1 cellular context compared by ENCODE assay signal in the genomic region with DNA sequence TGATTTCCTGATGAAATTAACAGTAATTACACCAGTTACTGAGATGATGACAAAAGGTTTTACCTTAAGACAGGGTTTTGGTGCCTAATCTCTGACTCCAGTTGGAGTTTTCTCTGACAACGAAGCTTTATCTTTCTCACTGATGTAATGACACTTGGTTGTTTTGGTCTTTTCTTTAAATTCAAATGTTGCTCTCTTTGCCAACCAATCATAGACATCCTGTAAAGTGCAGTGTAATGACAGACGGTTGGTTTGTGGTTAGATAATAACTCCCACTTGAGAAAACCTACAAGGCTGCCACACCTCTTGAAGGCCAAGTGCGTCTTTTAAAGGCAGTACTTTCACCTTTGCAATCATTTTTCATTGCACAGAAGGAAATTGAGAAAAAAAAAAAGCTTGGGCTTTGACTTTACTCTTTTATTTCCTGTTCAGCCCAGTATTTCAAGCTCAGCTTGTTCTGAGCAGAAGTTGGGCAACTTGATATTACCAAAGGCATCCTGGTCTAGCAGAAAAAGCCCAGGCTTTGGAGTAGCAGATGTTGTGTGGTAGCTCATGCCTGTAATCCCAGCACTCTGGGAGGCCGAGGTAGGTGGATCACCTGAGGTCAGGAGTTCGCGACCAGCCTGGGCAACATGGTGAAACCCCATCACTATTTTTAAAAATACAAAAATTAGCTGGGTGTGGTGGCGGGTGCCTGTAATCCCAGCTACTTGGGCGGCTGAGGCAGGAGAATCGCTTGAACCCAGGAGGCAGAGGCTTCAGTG.
TF ChIP-seq lines count a peak whose summit lies in the region.

No MANE protein-coding gene starts in this region.

TF ChIP-seq in K562, 482 proteins besides CTCF, POLR2A, EP300 and RAD21 (continued from another document and continues in another):
- TF ChIP-seq, protein P1, sequence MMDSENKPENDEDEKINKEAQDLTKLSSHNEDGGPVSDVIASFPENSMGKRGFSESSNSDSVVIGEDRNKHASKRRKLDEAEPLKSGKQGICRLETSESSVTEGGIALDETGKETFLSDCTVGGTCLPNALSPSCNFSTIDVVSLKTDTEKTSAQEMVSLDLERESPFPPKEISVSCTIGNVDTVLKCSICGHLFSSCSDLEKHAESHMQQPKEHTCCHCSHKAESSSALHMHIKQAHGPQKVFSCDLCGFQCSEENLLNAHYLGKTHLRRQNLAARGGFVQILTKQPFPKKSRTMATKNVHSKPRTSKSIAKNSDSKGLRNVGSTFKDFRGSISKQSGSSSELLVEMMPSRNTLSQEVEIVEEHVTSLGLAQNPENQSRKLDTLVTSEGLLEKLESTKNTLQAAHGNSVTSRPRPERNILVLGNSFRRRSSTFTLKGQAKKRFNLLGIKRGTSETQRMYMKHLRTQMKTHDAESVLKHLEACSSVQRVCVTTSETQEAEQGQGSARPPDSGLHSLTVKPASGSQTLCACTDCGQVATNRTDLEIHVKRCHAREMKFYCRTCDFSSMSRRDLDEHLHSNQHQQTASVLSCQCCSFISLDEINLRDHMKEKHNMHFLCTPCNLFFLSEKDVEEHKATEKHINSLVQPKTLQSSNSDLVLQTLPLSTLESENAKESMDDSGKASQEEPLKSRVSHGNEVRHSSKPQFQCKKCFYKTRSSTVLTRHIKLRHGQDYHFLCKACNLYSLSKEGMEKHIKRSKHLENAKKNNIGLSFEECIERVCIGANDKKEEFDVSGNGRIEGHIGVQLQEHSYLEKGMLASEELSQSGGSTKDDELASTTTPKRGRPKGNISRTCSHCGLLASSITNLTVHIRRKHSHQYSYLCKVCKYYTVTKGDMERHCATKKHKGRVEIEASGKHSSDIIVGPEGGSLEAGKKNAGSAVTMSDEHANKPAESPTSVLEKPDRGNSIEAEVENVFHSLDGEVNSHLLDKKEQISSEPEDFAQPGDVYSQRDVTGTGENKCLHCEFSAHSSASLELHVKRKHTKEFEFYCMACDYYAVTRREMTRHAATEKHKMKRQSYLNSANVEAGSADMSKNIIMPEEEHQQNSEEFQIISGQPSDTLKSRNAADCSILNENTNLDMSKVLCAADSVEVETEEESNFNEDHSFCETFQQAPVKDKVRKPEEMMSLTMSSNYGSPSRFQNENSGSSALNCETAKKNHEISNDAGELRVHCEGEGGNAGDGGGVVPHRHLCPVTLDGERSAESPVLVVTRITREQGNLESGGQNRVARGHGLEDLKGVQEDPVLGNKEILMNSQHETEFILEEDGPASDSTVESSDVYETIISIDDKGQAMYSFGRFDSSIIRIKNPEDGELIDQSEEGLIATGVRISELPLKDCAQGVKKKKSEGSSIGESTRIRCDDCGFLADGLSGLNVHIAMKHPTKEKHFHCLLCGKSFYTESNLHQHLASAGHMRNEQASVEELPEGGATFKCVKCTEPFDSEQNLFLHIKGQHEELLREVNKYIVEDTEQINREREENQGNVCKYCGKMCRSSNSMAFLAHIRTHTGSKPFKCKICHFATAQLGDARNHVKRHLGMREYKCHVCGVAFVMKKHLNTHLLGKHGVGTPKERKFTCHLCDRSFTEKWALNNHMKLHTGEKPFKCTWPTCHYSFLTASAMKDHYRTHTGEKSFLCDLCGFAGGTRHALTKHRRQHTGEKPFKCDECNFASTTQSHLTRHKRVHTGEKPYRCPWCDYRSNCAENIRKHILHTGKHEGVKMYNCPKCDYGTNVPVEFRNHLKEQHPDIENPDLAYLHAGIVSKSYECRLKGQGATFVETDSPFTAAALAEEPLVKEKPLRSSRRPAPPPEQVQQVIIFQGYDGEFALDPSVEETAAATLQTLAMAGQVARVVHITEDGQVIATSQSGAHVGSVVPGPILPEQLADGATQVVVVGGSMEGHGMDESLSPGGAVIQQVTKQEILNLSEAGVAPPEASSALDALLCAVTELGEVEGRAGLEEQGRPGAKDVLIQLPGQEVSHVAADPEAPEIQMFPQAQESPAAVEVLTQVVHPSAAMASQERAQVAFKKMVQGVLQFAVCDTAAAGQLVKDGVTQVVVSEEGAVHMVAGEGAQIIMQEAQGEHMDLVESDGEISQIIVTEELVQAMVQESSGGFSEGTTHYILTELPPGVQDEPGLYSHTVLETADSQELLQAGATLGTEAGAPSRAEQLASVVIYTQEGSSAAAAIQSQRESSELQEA (IDR thresholded peaks at IDR 0.05; ENCODE audit: low read depth): peak; percentile 32; the same call in 1 of the 2 replicates
- TF ChIP-seq CEBPB (tag; IDR thresholded peaks at IDR 0.05) (peak; percentile 91), YBX1 (IDR thresholded peaks at IDR 0.05) (no peak), BRD4 (IDR thresholded peaks at IDR 0.05) (no peak; the same call in 1 of the 2 replicates), STAG1 (CRISPR knock-in tag; IDR thresholded peaks at IDR 0.05; ENCODE audit: borderline replicate concordance) (no peak), SP1 (CRISPR knock-in tag; IDR thresholded peaks at IDR 0.05) (peak; percentile 77), NR1H2 (CRISPR knock-in tag; IDR thresholded peaks at IDR 0.05) (no peak), JUNB (CRISPR knock-in tag; conservative IDR thresholded peaks at IDR 0.05) (no peak), PHB (CRISPR knock-in tag; IDR thresholded peaks at IDR 0.05) (peak; percentile 87; the same call in 1 of the 2 replicates), SMAD3 (CRISPR knock-in tag; conservative IDR thresholded peaks at IDR 0.05) (no peak; the same call in 1 of the 2 replicates), RNF2 (IDR thresholded peaks at IDR 0.05) (peak; percentile 97), SUPT5H (IDR thresholded peaks at IDR 0.05) (peak; percentile 72), ZNF707 (CRISPR knock-in tag; conservative IDR thresholded peaks at IDR 0.05) (peak; percentile 54; the same call in 1 of the 2 replicates), ZNF408 (CRISPR knock-in tag; IDR thresholded peaks at IDR 0.05; ENCODE audit: low read depth) (no peak), CCNT2 (IDR thresholded peaks at IDR 0.05; ENCODE audit: borderline replicate concordance, extremely low read depth, insufficient read length, low read depth, low read length) (peak; percentile 98), NELFE (IDR thresholded peaks at IDR 0.05; ENCODE audit: insufficient read depth, insufficient read length) (no peak), BHLHE40 (IDR thresholded peaks at IDR 0.05; ENCODE audit: low read length) (peak; percentile 44; the same call in 1 of the 2 replicates), ZNF445 (CRISPR knock-in tag; IDR thresholded peaks at IDR 0.05; ENCODE audit: low read depth) (no peak), ETV1 (tag; conservative IDR thresholded peaks at IDR 0.05; ENCODE audit: low read depth) (peak; percentile 57; the same call in 1 of the 2 replicates), ZNF778 (CRISPR knock-in tag; IDR thresholded peaks at IDR 0.05) (no peak), ZNF766 (CRISPR knock-in tag; conservative IDR thresholded peaks at IDR 0.05) (peak; percentile 88), ZNF384 (IDR thresholded peaks at IDR 0.05; ENCODE audit: low read depth, low read length) (peak; percentile 89), MCM5 (IDR thresholded peaks at IDR 0.05; ENCODE audit: low read depth) (no peak), SIRT6 (IDR thresholded peaks at IDR 0.05; ENCODE audit: low read depth, low read length) (no peak), GABPB1 (CRISPR knock-in tag; IDR thresholded peaks at IDR 0.05) (peak; percentile 73), PURB (CRISPR knock-in tag; IDR thresholded peaks at IDR 0.05; ENCODE audit: low read depth) (no peak), TAL1 (IDR thresholded peaks at IDR 0.05) (peak; percentile 94), ZNF12 (CRISPR knock-in tag; IDR thresholded peaks at IDR 0.05) (no peak; the same call in 1 of the 2 replicates), STAT5A (IDR thresholded peaks at IDR 0.05; ENCODE audit: borderline replicate concordance, low read length) (peak; percentile 89), HLTF (IDR thresholded peaks at IDR 0.05) (peak; percentile 37; the same call in 1 of the 2 replicates), SIN3B (IDR thresholded peaks at IDR 0.05; ENCODE audit: low read depth) (no peak), CCAR2 (IDR thresholded peaks at IDR 0.05; ENCODE audit: low read depth, low read length) (no peak), TCF7L2 (IDR thresholded peaks at IDR 0.05; ENCODE audit: low read depth, low read length) (no peak), TGIF2 (CRISPR knock-in tag; IDR thresholded peaks at IDR 0.05) (no peak), RBM22 (IDR thresholded peaks at IDR 0.05; ENCODE audit: low read depth, low read length, poor library complexity, severe bottlenecking) (no peak), ZNF354B (CRISPR knock-in tag; IDR thresholded peaks at IDR 0.05) (peak; percentile 61; the same call in 1 of the 2 replicates), PYGO2 (tag; IDR thresholded peaks at IDR 0.05) (no peak), SRSF7 (optimal IDR thresholded peaks at IDR 0.05; ENCODE audit: low read depth, low read length) (no peak)
- TF ChIP-seq, protein P2, sequence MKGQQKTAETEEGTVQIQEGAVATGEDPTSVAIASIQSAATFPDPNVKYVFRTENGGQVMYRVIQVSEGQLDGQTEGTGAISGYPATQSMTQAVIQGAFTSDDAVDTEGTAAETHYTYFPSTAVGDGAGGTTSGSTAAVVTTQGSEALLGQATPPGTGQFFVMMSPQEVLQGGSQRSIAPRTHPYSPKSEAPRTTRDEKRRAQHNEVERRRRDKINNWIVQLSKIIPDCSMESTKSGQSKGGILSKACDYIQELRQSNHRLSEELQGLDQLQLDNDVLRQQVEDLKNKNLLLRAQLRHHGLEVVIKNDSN (CRISPR knock-in tag; IDR thresholded peaks at IDR 0.05): no peak
- TF ChIP-seq, protein P3, sequence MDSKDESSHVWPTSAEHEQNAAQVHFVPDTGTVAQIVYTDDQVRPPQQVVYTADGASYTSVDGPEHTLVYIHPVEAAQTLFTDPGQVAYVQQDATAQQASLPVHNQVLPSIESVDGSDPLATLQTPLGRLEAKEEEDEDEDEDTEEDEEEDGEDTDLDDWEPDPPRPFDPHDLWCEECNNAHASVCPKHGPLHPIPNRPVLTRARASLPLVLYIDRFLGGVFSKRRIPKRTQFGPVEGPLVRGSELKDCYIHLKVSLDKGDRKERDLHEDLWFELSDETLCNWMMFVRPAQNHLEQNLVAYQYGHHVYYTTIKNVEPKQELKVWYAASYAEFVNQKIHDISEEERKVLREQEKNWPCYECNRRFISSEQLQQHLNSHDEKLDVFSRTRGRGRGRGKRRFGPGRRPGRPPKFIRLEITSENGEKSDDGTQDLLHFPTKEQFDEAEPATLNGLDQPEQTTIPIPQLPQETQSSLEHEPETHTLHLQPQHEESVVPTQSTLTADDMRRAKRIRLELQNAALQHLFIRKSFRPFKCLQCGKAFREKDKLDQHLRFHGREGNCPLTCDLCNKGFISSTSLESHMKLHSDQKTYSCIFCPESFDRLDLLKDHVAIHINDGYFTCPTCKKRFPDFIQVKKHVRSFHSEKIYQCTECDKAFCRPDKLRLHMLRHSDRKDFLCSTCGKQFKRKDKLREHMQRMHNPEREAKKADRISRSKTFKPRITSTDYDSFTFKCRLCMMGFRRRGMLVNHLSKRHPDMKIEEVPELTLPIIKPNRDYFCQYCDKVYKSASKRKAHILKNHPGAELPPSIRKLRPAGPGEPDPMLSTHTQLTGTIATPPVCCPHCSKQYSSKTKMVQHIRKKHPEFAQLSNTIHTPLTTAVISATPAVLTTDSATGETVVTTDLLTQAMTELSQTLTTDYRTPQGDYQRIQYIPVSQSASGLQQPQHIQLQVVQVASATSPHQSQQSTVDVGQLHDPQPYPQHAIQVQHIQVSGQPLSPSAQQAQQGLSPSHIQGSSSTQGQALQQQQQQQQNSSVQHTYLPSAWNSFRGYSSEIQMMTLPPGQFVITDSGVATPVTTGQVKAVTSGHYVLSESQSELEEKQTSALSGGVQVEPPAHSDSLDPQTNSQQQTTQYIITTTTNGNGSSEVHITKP (IDR thresholded peaks at IDR 0.05; ENCODE audit: partially characterized antibody): peak; percentile 64
- TF ChIP-seq, protein P4, sequence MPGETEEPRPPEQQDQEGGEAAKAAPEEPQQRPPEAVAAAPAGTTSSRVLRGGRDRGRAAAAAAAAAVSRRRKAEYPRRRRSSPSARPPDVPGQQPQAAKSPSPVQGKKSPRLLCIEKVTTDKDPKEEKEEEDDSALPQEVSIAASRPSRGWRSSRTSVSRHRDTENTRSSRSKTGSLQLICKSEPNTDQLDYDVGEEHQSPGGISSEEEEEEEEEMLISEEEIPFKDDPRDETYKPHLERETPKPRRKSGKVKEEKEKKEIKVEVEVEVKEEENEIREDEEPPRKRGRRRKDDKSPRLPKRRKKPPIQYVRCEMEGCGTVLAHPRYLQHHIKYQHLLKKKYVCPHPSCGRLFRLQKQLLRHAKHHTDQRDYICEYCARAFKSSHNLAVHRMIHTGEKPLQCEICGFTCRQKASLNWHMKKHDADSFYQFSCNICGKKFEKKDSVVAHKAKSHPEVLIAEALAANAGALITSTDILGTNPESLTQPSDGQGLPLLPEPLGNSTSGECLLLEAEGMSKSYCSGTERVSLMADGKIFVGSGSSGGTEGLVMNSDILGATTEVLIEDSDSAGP (CRISPR knock-in tag; IDR thresholded peaks at IDR 0.05): no peak
- TF ChIP-seq, protein P5, sequence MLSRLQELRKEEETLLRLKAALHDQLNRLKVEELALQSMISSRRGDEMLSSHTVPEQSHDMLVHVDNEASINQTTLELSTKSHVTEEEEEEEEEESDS (CRISPR knock-in tag; IDR thresholded peaks at IDR 0.05): no peak
- TF ChIP-seq, protein P6, sequence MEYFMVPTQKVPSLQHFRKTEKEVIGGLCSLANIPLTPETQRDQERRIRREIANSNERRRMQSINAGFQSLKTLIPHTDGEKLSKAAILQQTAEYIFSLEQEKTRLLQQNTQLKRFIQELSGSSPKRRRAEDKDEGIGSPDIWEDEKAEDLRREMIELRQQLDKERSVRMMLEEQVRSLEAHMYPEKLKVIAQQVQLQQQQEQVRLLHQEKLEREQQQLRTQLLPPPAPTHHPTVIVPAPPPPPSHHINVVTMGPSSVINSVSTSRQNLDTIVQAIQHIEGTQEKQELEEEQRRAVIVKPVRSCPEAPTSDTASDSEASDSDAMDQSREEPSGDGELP (CRISPR knock-in tag; IDR thresholded peaks at IDR 0.05; ENCODE audit: borderline replicate concordance): peak; percentile 30; the same call in 1 of the 2 replicates
- TF ChIP-seq, protein P7, sequence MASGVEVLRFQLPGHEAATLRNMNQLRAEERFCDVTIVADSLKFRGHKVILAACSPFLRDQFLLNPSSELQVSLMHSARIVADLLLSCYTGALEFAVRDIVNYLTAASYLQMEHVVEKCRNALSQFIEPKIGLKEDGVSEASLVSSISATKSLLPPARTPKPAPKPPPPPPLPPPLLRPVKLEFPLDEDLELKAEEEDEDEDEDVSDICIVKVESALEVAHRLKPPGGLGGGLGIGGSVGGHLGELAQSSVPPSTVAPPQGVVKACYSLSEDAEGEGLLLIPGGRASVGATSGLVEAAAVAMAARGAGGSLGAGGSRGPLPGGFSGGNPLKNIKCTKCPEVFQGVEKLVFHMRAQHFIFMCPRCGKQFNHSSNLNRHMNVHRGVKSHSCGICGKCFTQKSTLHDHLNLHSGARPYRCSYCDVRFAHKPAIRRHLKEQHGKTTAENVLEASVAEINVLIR (CRISPR knock-in tag; IDR thresholded peaks at IDR 0.05): peak; percentile 53; the same call in 1 of the 2 replicates
- TF ChIP-seq, protein P8, sequence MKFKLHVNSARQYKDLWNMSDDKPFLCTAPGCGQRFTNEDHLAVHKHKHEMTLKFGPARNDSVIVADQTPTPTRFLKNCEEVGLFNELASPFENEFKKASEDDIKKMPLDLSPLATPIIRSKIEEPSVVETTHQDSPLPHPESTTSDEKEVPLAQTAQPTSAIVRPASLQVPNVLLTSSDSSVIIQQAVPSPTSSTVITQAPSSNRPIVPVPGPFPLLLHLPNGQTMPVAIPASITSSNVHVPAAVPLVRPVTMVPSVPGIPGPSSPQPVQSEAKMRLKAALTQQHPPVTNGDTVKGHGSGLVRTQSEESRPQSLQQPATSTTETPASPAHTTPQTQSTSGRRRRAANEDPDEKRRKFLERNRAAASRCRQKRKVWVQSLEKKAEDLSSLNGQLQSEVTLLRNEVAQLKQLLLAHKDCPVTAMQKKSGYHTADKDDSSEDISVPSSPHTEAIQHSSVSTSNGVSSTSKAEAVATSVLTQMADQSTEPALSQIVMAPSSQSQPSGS (CRISPR knock-in tag; IDR thresholded peaks at IDR 0.05): no peak
